8 cellular contexts compared by ENCODE assay signal in the genomic region with DNA sequence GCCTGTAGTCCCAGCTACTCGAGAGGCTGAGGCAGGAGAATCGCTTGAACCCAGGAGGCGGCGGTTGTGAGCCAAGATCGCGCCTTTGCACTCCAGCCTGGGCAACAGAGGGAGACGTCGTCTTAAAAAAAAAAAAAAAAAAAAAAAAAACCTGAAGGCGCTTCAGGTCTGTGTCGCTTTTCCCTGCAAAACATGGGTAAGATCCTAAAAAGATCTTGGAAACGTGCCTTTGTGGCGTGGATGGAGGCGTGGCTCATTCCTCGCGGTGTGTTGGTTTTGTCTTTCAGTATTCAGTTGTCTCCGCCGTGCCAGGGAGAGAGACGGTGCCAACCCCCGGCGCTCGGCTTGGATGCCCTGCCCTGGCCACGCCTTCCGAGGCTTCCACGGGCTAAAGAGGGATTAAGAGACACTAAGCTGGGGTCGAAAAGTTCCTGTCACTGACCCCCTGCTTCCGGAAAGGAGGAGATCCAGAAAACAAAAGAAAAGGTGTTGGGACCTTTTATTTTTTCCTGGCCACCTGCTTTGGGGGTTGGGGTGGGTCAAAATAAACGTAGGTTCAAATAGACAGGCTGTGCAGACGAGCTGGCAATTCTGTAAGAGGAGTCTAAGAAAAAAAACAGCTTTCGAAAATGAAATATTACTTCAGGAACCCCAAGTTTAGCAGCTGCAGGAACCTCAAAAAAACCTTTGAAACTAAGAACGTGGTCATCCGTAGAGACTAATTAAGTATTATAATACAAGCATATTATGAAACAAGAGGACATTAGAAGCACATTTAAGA. TPM values are rescaled to one million over a fixed set of nuclear protein-coding genes. Genes with fewer than 3 reads are reported as not detected.
DNase-seq lines count a peak whose midpoint lies in the region; ATAC-seq and TF ChIP-seq lines count a peak whose summit lies in the region.

No MANE protein-coding gene starts in this region.

- H3K9me3 ChIP-seq in CD8-positive, alpha-beta T cell (ENCODE audit: low read length): no peaks in the 10 kb centered on the region
- H3K9me3 ChIP-seq in esophagus squamous epithelium: no peaks in the 10 kb centered on the region

- peaks cover 29% of the 10 kb centered on the region for H3K4me1 Mint-ChIP-seq in CD8-positive, alpha-beta T cell (ENCODE audit: low read depth)
- peaks cover 16% of the 10 kb centered on the region for H3K4me1 Mint-ChIP-seq in nephron

- intact Hi-C loops in CD8-positive, alpha-beta T cell (cut with DNase I, micrococcal nuclease): no loop called here
- intact Hi-C loops in esophagus squamous epithelium (cut with DNase I): no loop called here

- peaks cover 6% of the 10 kb centered on the region for H3K36me3 Mint-ChIP-seq in CD8-positive, alpha-beta T cell
- H3K36me3 Mint-ChIP-seq in nephron (ENCODE audit: low read depth): no peaks in the 10 kb centered on the region

- no peaks in the 10 kb centered on the region for H3K27me3 Mint-ChIP-seq in CD8-positive, alpha-beta T cell (ENCODE audit: low read depth)
- H3K27me3 Mint-ChIP-seq in nephron (ENCODE audit: low read depth): peaks cover 61% of the 10 kb centered on the region

- H3K9me3 Mint-ChIP-seq in CD8-positive, alpha-beta T cell: no peaks in the 10 kb centered on the region
- H3K9me3 Mint-ChIP-seq in nephron: no peaks in the 10 kb centered on the region

- TF ChIP-seq CTCF in CD8-positive, alpha-beta T cell (IDR thresholded peaks at IDR 0.05): no peak
- TF ChIP-seq CTCF in esophagus squamous epithelium (IDR thresholded peaks at IDR 0.05): no peak
- no peak for TF ChIP-seq CTCF in nephron (IDR thresholded peaks at IDR 0.05; ENCODE audit: unreplicated experiment in 3 of 3)

- peak in 1 of 4 donors; percentile 6 for TF ChIP-seq POLR2A in esophagus squamous epithelium (IDR thresholded peaks at IDR 0.05)

- peak overlapping the region; percentile 75 for H3K4me3 ChIP-seq in CD8-positive, alpha-beta T cell (ENCODE audit: low read depth, low read length)
- peak overlapping the region; percentile 53 to 90 (median 86) for H3K4me3 ChIP-seq in esophagus squamous epithelium

- no peak for ATAC-seq in CD8-positive, alpha-beta T cell
- peak; percentile 23 for ATAC-seq in GM21717 (IDR thresholded peaks at IDR 0.05; ENCODE audit: unreplicated experiment)
- no peak for ATAC-seq in HG03139 (IDR thresholded peaks at IDR 0.05; ENCODE audit: unreplicated experiment)
- ATAC-seq in HG02759 (IDR thresholded peaks at IDR 0.05; ENCODE audit: unreplicated experiment): no peak

- no peaks in the 10 kb centered on the region for H3K36me3 ChIP-seq in CD8-positive, alpha-beta T cell (ENCODE audit: insufficient read depth, low read length)
- H3K36me3 ChIP-seq in esophagus squamous epithelium: no peaks in the 10 kb centered on the region

- H3K4me3 Mint-ChIP-seq in CD8-positive, alpha-beta T cell: peak overlapping the region; percentile 96
- peak overlapping the region; percentile 87 to 95 (median 93) for H3K4me3 Mint-ChIP-seq in nephron

- 1 to 3% methylated on average over 20 to 27 of the region's 31 CpGs for WGBS in esophagus squamous epithelium, 2 donors

- DNase-seq in CD8-positive, alpha-beta T cell: peak in 4 of 7 experiments; percentile 9 to 51 (median 22)
- peak; percentile 37 to 79 for DNase-seq in NCI-H446 (lab: John Stamatoyannopoulos, UW)
- DNase-seq in activated CD8-positive, alpha-beta memory T cell treated with anti-CD3 and anti-CD28 coated beads for 48 hours (ENCODE audit: low read depth in 2 of 3, low spot score in 2 of 3): peak in 2 of 3 experiments; percentile 5 to 7
- no peak for DNase-seq in esophagus squamous epithelium (lab: John Stamatoyannopoulos, UW)

- H3K27me3 ChIP-seq in CD8-positive, alpha-beta T cell (ENCODE audit: insufficient read depth, low read length): no peaks in the 10 kb centered on the region
- no peaks in the 10 kb centered on the region for H3K27me3 ChIP-seq in esophagus squamous epithelium

- CTCF ChIA-PET in CD8-positive, alpha-beta T cell (lab: Charles Lee): interaction anchor here (0.7 kb wide), 1 partner anchor 89 kb away, joined by 3 read pairs; no protein-coding TSS in a partner anchor

- POLR2A ChIA-PET in CD8-positive, alpha-beta T cell (lab: Charles Lee): no interaction called here

- no peak overlapping the region for H3K27ac Mint-ChIP-seq in CD8-positive, alpha-beta T cell
- H3K27ac Mint-ChIP-seq in nephron: peak overlapping the region; percentile 9 to 93 (median 69)

- H3K27ac ChIP-seq in CD8-positive, alpha-beta T cell (ENCODE audit: low read depth, low read length): no peak overlapping the region
- peak overlapping the region; percentile 81 to 92 (median 87) for H3K27ac ChIP-seq in esophagus squamous epithelium

- peaks cover 17% of the 10 kb centered on the region for H3K4me1 ChIP-seq in CD8-positive, alpha-beta T cell (ENCODE audit: insufficient read depth, low read length)
- peaks cover 6 to 40% (median 8%) of the 10 kb centered on the region in 3 donors for H3K4me1 ChIP-seq in esophagus squamous epithelium

RNA-seq across cellular contexts. Expression of a gene that starts 1.1 kb away (rescaled TPM):
- total RNA-seq in CD8-positive, alpha-beta T cell: 1 to 10 TPM; 4.5 to 4.6 TPM
- total RNA-seq in esophagus squamous epithelium: 10 to 100 TPM; 12.6 to 24.0 (median 17.2) TPM
